1 cellular context compared by ENCODE assay signal in the genomic region with DNA sequence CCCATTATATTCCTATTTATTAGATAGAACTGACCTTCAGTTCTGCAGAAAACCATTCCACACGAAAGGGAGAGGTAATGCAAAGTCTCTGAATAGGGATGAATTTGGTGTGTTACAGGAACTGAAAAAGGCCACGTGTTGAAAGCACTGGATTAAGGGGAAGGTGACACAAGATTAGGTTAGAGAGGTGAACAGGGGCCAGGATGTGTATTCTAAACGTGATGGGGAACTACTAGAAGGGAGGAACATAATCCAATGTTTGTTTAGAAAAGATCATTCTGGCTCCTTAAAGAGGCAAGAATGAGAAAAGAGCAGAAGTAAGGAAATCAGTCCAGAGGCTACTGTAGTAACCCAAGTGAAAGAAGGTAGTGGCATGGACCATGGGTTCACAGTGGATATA.
TF ChIP-seq lines count a peak whose summit lies in the region.

No MANE protein-coding gene starts in this region.

TF ChIP-seq in K562, 482 proteins besides CTCF, POLR2A, EP300 and RAD21 (continued from another document):
- TF ChIP-seq, protein P1, sequence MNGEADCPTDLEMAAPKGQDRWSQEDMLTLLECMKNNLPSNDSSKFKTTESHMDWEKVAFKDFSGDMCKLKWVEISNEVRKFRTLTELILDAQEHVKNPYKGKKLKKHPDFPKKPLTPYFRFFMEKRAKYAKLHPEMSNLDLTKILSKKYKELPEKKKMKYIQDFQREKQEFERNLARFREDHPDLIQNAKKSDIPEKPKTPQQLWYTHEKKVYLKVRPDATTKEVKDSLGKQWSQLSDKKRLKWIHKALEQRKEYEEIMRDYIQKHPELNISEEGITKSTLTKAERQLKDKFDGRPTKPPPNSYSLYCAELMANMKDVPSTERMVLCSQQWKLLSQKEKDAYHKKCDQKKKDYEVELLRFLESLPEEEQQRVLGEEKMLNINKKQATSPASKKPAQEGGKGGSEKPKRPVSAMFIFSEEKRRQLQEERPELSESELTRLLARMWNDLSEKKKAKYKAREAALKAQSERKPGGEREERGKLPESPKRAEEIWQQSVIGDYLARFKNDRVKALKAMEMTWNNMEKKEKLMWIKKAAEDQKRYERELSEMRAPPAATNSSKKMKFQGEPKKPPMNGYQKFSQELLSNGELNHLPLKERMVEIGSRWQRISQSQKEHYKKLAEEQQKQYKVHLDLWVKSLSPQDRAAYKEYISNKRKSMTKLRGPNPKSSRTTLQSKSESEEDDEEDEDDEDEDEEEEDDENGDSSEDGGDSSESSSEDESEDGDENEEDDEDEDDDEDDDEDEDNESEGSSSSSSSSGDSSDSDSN (IDR thresholded peaks at IDR 0.05; ENCODE audit: borderline replicate concordance in 1 of 2, low read depth in 2 of 2, low read length in 2 of 2) = no peak
- TF ChIP-seq YBX1 (IDR thresholded peaks at IDR 0.05) (no peak), MTA3 (IDR thresholded peaks at IDR 0.05; ENCODE audit: borderline replicate concordance) (no peak), EP400 (IDR thresholded peaks at IDR 0.05) (no peak; the same call in 1 of the 2 replicates), NEUROD1 (IDR thresholded peaks at IDR 0.05; ENCODE audit: borderline replicate concordance, low read depth, low read length, partially characterized antibody) (no peak), HMG20A (CRISPR knock-in tag; conservative IDR thresholded peaks at IDR 0.05) (no peak), ZNF75A (CRISPR knock-in tag; IDR thresholded peaks at IDR 0.05) (no peak), GATAD2B (IDR thresholded peaks at IDR 0.05; ENCODE audit: borderline replicate concordance) (no peak), SREBF2 (CRISPR knock-in tag; IDR thresholded peaks at IDR 0.05) (no peak)
- TF ChIP-seq, protein P2, sequence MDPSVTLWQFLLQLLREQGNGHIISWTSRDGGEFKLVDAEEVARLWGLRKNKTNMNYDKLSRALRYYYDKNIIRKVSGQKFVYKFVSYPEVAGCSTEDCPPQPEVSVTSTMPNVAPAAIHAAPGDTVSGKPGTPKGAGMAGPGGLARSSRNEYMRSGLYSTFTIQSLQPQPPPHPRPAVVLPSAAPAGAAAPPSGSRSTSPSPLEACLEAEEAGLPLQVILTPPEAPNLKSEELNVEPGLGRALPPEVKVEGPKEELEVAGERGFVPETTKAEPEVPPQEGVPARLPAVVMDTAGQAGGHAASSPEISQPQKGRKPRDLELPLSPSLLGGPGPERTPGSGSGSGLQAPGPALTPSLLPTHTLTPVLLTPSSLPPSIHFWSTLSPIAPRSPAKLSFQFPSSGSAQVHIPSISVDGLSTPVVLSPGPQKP (CRISPR knock-in tag; IDR thresholded peaks at IDR 0.05) = no peak
- TF ChIP-seq, protein P3, sequence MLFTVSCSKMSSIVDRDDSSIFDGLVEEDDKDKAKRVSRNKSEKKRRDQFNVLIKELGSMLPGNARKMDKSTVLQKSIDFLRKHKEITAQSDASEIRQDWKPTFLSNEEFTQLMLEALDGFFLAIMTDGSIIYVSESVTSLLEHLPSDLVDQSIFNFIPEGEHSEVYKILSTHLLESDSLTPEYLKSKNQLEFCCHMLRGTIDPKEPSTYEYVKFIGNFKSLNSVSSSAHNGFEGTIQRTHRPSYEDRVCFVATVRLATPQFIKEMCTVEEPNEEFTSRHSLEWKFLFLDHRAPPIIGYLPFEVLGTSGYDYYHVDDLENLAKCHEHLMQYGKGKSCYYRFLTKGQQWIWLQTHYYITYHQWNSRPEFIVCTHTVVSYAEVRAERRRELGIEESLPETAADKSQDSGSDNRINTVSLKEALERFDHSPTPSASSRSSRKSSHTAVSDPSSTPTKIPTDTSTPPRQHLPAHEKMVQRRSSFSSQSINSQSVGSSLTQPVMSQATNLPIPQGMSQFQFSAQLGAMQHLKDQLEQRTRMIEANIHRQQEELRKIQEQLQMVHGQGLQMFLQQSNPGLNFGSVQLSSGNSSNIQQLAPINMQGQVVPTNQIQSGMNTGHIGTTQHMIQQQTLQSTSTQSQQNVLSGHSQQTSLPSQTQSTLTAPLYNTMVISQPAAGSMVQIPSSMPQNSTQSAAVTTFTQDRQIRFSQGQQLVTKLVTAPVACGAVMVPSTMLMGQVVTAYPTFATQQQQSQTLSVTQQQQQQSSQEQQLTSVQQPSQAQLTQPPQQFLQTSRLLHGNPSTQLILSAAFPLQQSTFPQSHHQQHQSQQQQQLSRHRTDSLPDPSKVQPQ (CRISPR knock-in tag; IDR thresholded peaks at IDR 0.05; ENCODE audit: borderline replicate concordance) = no peak
- TF ChIP-seq, protein P4, sequence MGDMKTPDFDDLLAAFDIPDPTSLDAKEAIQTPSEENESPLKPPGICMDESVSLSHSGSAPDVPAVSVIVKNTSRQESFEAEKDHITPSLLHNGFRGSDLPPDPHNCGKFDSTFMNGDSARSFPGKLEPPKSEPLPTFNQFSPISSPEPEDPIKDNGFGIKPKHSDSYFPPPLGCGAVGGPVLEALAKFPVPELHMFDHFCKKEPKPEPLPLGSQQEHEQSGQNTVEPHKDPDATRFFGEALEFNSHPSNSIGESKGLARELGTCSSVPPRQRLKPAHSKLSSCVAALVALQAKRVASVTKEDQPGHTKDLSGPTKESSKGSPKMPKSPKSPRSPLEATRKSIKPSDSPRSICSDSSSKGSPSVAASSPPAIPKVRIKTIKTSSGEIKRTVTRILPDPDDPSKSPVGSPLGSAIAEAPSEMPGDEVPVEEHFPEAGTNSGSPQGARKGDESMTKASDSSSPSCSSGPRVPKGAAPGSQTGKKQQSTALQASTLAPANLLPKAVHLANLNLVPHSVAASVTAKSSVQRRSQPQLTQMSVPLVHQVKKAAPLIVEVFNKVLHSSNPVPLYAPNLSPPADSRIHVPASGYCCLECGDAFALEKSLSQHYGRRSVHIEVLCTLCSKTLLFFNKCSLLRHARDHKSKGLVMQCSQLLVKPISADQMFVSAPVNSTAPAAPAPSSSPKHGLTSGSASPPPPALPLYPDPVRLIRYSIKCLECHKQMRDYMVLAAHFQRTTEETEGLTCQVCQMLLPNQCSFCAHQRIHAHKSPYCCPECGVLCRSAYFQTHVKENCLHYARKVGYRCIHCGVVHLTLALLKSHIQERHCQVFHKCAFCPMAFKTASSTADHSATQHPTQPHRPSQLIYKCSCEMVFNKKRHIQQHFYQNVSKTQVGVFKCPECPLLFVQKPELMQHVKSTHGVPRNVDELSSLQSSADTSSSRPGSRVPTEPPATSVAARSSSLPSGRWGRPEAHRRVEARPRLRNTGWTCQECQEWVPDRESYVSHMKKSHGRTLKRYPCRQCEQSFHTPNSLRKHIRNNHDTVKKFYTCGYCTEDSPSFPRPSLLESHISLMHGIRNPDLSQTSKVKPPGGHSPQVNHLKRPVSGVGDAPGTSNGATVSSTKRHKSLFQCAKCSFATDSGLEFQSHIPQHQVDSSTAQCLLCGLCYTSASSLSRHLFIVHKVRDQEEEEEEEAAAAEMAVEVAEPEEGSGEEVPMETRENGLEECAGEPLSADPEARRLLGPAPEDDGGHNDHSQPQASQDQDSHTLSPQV (IDR thresholded peaks at IDR 0.05) = no peak
- TF ChIP-seq, protein P5, sequence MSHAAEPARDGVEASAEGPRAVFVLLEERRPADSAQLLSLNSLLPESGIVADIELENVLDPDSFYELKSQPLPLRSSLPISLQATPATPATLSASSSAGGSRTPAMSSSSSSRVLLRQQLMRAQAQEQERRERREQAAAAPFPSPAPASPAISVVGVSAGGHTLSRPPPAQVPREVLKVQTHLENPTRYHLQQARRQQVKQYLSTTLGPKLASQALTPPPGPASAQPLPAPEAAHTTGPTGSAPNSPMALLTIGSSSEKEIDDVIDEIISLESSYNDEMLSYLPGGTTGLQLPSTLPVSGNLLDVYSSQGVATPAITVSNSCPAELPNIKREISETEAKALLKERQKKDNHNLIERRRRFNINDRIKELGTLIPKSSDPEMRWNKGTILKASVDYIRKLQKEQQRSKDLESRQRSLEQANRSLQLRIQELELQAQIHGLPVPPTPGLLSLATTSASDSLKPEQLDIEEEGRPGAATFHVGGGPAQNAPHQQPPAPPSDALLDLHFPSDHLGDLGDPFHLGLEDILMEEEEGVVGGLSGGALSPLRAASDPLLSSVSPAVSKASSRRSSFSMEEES (CRISPR knock-in tag; IDR thresholded peaks at IDR 0.05) = no peak
